8 cellular contexts compared by ENCODE assay signal in the genomic region with DNA sequence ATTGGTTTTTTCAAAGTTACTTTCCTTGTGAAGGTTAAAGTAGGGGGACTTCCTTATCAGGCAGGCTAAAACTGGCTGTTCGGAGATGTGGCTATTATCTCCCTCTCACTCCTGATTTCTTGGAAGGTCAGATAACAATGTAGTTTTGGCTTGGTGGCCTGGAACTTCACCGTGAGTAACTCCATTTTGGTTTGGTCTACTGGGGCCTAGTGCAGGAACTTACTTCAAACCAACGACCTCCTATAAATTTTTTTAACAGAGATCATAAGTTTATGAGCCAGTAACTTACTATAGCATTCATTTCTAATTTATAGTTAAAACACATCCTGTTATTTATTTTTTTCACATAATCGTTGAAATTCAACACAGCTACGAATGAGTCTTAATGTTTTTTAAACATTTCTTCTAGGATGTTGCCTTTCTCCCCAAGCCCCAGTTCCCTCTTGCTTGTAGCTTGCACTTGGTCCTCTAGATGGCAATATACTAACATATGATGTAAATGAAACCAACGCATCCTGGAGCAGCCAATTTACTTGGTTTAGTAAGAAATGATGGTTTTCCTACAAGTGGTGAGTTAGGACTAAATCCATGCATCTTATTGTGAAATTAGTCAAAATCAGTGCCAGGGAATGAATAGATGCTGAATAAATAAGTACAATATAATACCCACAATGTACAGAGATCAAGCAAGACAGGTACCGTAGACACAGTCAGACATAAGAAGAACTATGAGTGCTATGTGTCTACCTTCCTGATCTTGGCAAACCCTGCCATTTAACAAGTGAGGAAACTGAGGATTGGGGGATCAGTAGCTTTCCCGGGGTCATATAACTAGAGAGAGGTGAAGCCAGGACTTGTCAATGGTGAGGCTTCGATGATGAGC. TPM values are rescaled to one million over a fixed set of nuclear protein-coding genes. Genes with fewer than 3 reads are reported as not detected.
DNase-seq lines count a peak whose midpoint lies in the region; TF ChIP-seq lines count a peak whose summit lies in the region.
"Not testable (repeated sequence)": the region's sequence is repeated elsewhere in the genome, so short reads cannot be mapped to it uniquely, and the experiment has no call there.

No MANE protein-coding gene starts in this region.

- not testable (repeated sequence) for H2BK120ac ChIP-seq in H9 (ENCODE audit: low read depth, low read length, poor library complexity, severe bottlenecking); mesenchymal stem cell (ENCODE audit: low read depth, low read length)

- not testable (repeated sequence) for H3K4me3 Mint-ChIP-seq in CD4-positive, alpha-beta memory T cell; H9; activated naive CD4-positive, alpha-beta T cell treated with anti-CD3 and anti-CD28 coated beads, Interleukin-2, amount 10 ng/mL, durations not matched to agents 7 days and 5 days

- H3K27me3 Mint-ChIP-seq in CD4-positive, alpha-beta memory T cell; H9 (ENCODE audit: low read depth): not testable (repeated sequence)
- H3K27me3 Mint-ChIP-seq in activated naive CD4-positive, alpha-beta T cell treated with anti-CD3 and anti-CD28 coated beads, Interleukin-2, amount 10 ng/mL, durations not matched to agents 7 days and 5 days, result peaks cover 11% of the 10 kb centered on the region

- not testable (repeated sequence) for H3K18ac ChIP-seq in H9 (ENCODE audit: insufficient read length, low read depth, low read length); mesenchymal stem cell (ENCODE audit: low read depth in 1 of 2, low read length in 2 of 2)

- H2BK20ac ChIP-seq in H9 (ENCODE audit: low read depth, low read length, poor library complexity, severe bottlenecking), result not testable (repeated sequence)

- DNase-seq in CD4-positive, alpha-beta memory T cell, result peak; percentile 59 to 66 (median 65)
- DNase-seq in H9 (peak; percentile 48), NCI-H2107 treated with DMSO at 0.1 percent for 48 hours (lab: John Stamatoyannopoulos, UW; ENCODE audit: unreplicated experiment) (peak; percentile 12), SKM-1 treated with dmso at 0.1 percent for 144 hours (lab: John Stamatoyannopoulos, UW; ENCODE audit: unreplicated experiment) (peak; percentile 36), fibroblast of lung (ENCODE audit: low read depth in 2 of 2) (peak; percentile 71 to 87), mesenchymal stem cell (peak; percentile 76)
- DNase-seq in activated naive CD4-positive, alpha-beta T cell treated with anti-CD3 and anti-CD28 coated beads, Interleukin-2, amount 10 ng/mL, durations not matched to agents 7 days and 5 days, result peak; percentile 62
- peak; percentile 36 for DNase-seq in stimulated activated CD4-positive, alpha-beta T cell treated with anti-CD3 and anti-CD28 coated beads, Interleukin-2, amount 100 ng/mL, for 4 hours (ENCODE audit: low read depth)

- intact Hi-C loops in CD4-positive, alpha-beta memory T cell (cut with micrococcal nuclease), result not testable (repeated sequence)

- not testable (repeated sequence) for H3K27ac Mint-ChIP-seq in CD4-positive, alpha-beta memory T cell; H9; activated naive CD4-positive, alpha-beta T cell treated with anti-CD3 and anti-CD28 coated beads, Interleukin-2, amount 10 ng/mL, durations not matched to agents 7 days and 5 days

- H2AFZ ChIP-seq in H9 (ENCODE audit: low read length); fibroblast of lung (ENCODE audit: low read length); mesenchymal stem cell (ENCODE audit: low read depth, low read length): not testable (repeated sequence)

- WGBS in H9 (ENCODE audit: extremely low coverage, insufficient read length, low lambda C conversion rate), result no CpG with 5 or more reads among the region's 9 CpGs
- WGBS in mesenchymal stem cell, result 29% methylated on average over 3 of the region's 9 CpGs

- not testable (repeated sequence) for H3K36me3 Mint-ChIP-seq in CD4-positive, alpha-beta memory T cell; H9 (ENCODE audit: insufficient read depth in 1 of 3, low read depth in 3 of 3); activated naive CD4-positive, alpha-beta T cell treated with anti-CD3 and anti-CD28 coated beads, Interleukin-2, amount 10 ng/mL, durations not matched to agents 7 days and 5 days

- not testable (repeated sequence) for H3K9ac ChIP-seq in H9 (ENCODE audit: extremely low read depth, insufficient read length, low read length); fibroblast of lung (ENCODE audit: insufficient read depth, low read length); mesenchymal stem cell (ENCODE audit: low read length)

- H3K9me3 Mint-ChIP-seq in CD4-positive, alpha-beta memory T cell; H9; activated naive CD4-positive, alpha-beta T cell treated with anti-CD3 and anti-CD28 coated beads, Interleukin-2, amount 10 ng/mL, durations not matched to agents 7 days and 5 days: not testable (repeated sequence)

- not testable (repeated sequence) for H3K27ac ChIP-seq in CD4-positive, alpha-beta memory T cell (ENCODE audit: low read depth, low read length); H9 (ENCODE audit: insufficient read length, low read depth, low read length); fibroblast of lung (ENCODE audit: insufficient read depth, low read length); mesenchymal stem cell (ENCODE audit: low read length, poor library complexity, severe bottlenecking)

- H2BK15ac ChIP-seq in H9 (ENCODE audit: low read depth, low read length); mesenchymal stem cell (ENCODE audit: low read depth, poor library complexity, severe bottlenecking): not testable (repeated sequence)

- POLR2A ChIA-PET in CD4-positive, alpha-beta memory T cell (lab: Charles Lee; ENCODE audit: partially characterized antibody), result not testable (repeated sequence)

- not testable (repeated sequence) for H3K4me3 ChIP-seq in CD4-positive, alpha-beta memory T cell (ENCODE audit: low read length in 2 of 2); fibroblast of lung (replicated peaks in 1 of 4; ENCODE audit: control extremely low read depth in 1 of 4, insufficient read depth in 1 of 4, low read depth in 3 of 4, low read length in 4 of 4); mesenchymal stem cell (ENCODE audit: insufficient read depth in 1 of 2, low read depth in 1 of 2, low read length in 2 of 2)

- not testable (repeated sequence) for H3K23ac ChIP-seq in H9 (ENCODE audit: insufficient read length, low read depth, low read length); mesenchymal stem cell (ENCODE audit: low read length in 2 of 2)

- H2BK12ac ChIP-seq in H9 (ENCODE audit: insufficient read length, low read depth, low read length); mesenchymal stem cell (ENCODE audit: low read length in 2 of 2): not testable (repeated sequence)

- H3T11ph ChIP-seq in H9 (ENCODE audit: low read length), result not testable (repeated sequence)

- H4K91ac ChIP-seq in H9 (ENCODE audit: insufficient read length, low read depth, low read length); mesenchymal stem cell (ENCODE audit: low read length): not testable (repeated sequence)

- H4K8ac ChIP-seq in H9 (replicated peaks; ENCODE audit: insufficient read length, low read depth, low read length); mesenchymal stem cell (ENCODE audit: low read length): not testable (repeated sequence)

- H3K9me3 ChIP-seq in CD4-positive, alpha-beta memory T cell (ENCODE audit: control insufficient read depth in 1 of 2, low read length in 2 of 2); H9 (ENCODE audit: control insufficient read depth, low read depth, low read length); fibroblast of lung (ENCODE audit: control insufficient read depth, insufficient read depth, low read depth, low read length); mesenchymal stem cell (ENCODE audit: control insufficient read depth, low read length): not testable (repeated sequence)

- not testable (repeated sequence) for H3K14ac ChIP-seq in H9 (ENCODE audit: insufficient read depth, low read length); mesenchymal stem cell (ENCODE audit: low read length in 2 of 2)

- not testable (repeated sequence) for H3K79me1 ChIP-seq in H9 (ENCODE audit: insufficient read depth, low read depth, low read length, poor library complexity, severe bottlenecking); mesenchymal stem cell (replicated peaks; ENCODE audit: low read length, poor library complexity, severe bottlenecking)

- H2AK5ac ChIP-seq in H9 (ENCODE audit: insufficient read length, low read length); mesenchymal stem cell (ENCODE audit: low read length, severe bottlenecking): not testable (repeated sequence)

- not testable (repeated sequence) for H3K27me3 ChIP-seq in CD4-positive, alpha-beta memory T cell (ENCODE audit: insufficient read depth, low read length); H9 (ENCODE audit: insufficient read depth, low read length); fibroblast of lung (ENCODE audit: control insufficient read depth, insufficient read depth, low read length); mesenchymal stem cell (ENCODE audit: control insufficient read depth in 1 of 2, insufficient read depth in 1 of 2, low read length in 2 of 2)

- not testable (repeated sequence) for H3K36me3 ChIP-seq in CD4-positive, alpha-beta memory T cell (ENCODE audit: insufficient read depth, low read length); fibroblast of lung (ENCODE audit: control insufficient read depth, insufficient read depth, low read length); mesenchymal stem cell (ENCODE audit: control insufficient read depth in 1 of 2, insufficient read depth in 2 of 2, low read depth in 1 of 2, low read length in 2 of 2)

- H3K4me1 Mint-ChIP-seq in CD4-positive, alpha-beta memory T cell; H9; activated naive CD4-positive, alpha-beta T cell treated with anti-CD3 and anti-CD28 coated beads, Interleukin-2, amount 10 ng/mL, durations not matched to agents 7 days and 5 days: not testable (repeated sequence)

- H3K4ac ChIP-seq in H9 (ENCODE audit: low read depth, low read length); mesenchymal stem cell (ENCODE audit: low read depth in 1 of 2, low read length in 2 of 2): not testable (repeated sequence)

- H3K56ac ChIP-seq in H9 (ENCODE audit: insufficient read length, low read depth, low read length), result not testable (repeated sequence)

- not testable (repeated sequence) for H3K4me2 ChIP-seq in H9 (ENCODE audit: insufficient read depth, insufficient read length, low read length); fibroblast of lung (ENCODE audit: extremely low read depth, insufficient read depth, low read length); mesenchymal stem cell (ENCODE audit: low read length, poor library complexity, severe bottlenecking)

- H3K23me2 ChIP-seq in H9 (ENCODE audit: insufficient read length, low read depth, low read length, poor library complexity, severe bottlenecking), result not testable (repeated sequence)

- not testable (repeated sequence) for H3K79me2 ChIP-seq in H9 (ENCODE audit: insufficient read depth, low read length); fibroblast of lung (ENCODE audit: control insufficient read depth, insufficient read depth, low read length)

- TF ChIP-seq CTCF in H9 (conservative IDR thresholded peaks at IDR 0.05) (peak; percentile 80), fibroblast of lung (conservative IDR thresholded peaks at IDR 0.05 in 1 of 2, IDR thresholded peaks at IDR 0.05 in 1 of 2; ENCODE audit: low read depth in 1 of 2, low read length in 2 of 2) (peak; percentile 45 to 53)

- not testable (repeated sequence) for H4K5ac ChIP-seq in H9 (ENCODE audit: insufficient read length, low read depth, low read length)

- not testable (repeated sequence) for H3K4me1 ChIP-seq in CD4-positive, alpha-beta memory T cell (ENCODE audit: insufficient read depth, low read length); H9 (ENCODE audit: insufficient read depth, low read length); fibroblast of lung (ENCODE audit: control insufficient read depth, extremely low read depth, insufficient read depth, low read length); mesenchymal stem cell (ENCODE audit: control insufficient read depth, insufficient read depth, low read depth, low read length)

- not testable (repeated sequence) for H2BK5ac ChIP-seq in H9 (ENCODE audit: insufficient read length, low read length); mesenchymal stem cell (ENCODE audit: low read depth, low read length, poor library complexity, severe bottlenecking)

- CTCF ChIA-PET in CD4-positive, alpha-beta memory T cell (lab: Charles Lee; ENCODE audit: partially characterized antibody), result interaction anchor here (1.1 to 1.6 kb wide), 2 partner anchors 42 to 144 kb away, joined by 3 read pairs; no protein-coding TSS in a partner anchor
- CTCF ChIA-PET in activated naive CD4-positive, alpha-beta T cell treated with anti-CD3 and anti-CD28 coated beads, Interleukin-2, amount 10 ng/mL, durations not matched to agents 7 days and 5 days (lab: Charles Lee), result not testable (repeated sequence)

- H4K20me1 ChIP-seq in H9 (ENCODE audit: control insufficient read depth, insufficient read depth, insufficient read length); fibroblast of lung (ENCODE audit: control insufficient read depth, extremely low read depth, insufficient read depth, low read length): not testable (repeated sequence)

RNA-seq across cellular contexts. Expression of a gene that starts 35.7 kb away (rescaled TPM):
- 10 to 100 TPM; 37.3 to 38.6 TPM for total RNA-seq in CD4-positive, alpha-beta memory T cell
- polyA plus RNA-seq in CD4-positive, alpha-beta memory T cell, result 10 to 100 TPM; 53.0 to 69.0 TPM
- total RNA-seq in H9 (2021) (18.7 and 20.5 TPM in 2 replicates), fibroblast of lung (67.5 and 79.9 TPM in 2 replicates)
- 45.6 and 81.9 TPM in 2 replicates for polyA plus RNA-seq in fibroblast of lung
- polyA plus RNA-seq in fibroblast of lung (2012), result 31.7 and 47.2 TPM in 2 replicates
- 6.1 and 6.3 TPM in 2 replicates for polyA minus RNA-seq in fibroblast of lung (ENCODE audit: low replicate concordance)
- polyA plus RNA-seq in mesenchymal stem cell (2013, experiment 1 of 2), result 26.1 TPM
- polyA plus RNA-seq in mesenchymal stem cell (2013, experiment 2 of 2), result 27.1 TPM

RNA-seq across cellular contexts. Expression of a gene that starts 41.2 kb away (rescaled TPM):
- total RNA-seq in CD4-positive, alpha-beta memory T cell, result 10 to 100 TPM; 52.7 to 55.6 TPM
- 10 to 100 TPM; 32.3 to 45.9 TPM for polyA plus RNA-seq in CD4-positive, alpha-beta memory T cell
- total RNA-seq in H9 (2021) (58.0 and 59.7 TPM in 2 replicates), fibroblast of lung (37.8 and 47.4 TPM in 2 replicates)
- polyA plus RNA-seq in fibroblast of lung, result 23.1 and 24.0 TPM in 2 replicates
- 16.7 and 19.8 TPM in 2 replicates for polyA plus RNA-seq in fibroblast of lung (2012)
- polyA minus RNA-seq in fibroblast of lung (ENCODE audit: low replicate concordance), result 6.0 and 10.2 TPM in 2 replicates
- 19.2 TPM for polyA plus RNA-seq in mesenchymal stem cell (2013, experiment 1 of 2)
- 19.4 TPM for polyA plus RNA-seq in mesenchymal stem cell (2013, experiment 2 of 2)

Comparison
In these comparisons a context has a peak if more than half of its experiments do, and no peak if none do; other contexts are left out.
1. DNase-seq: peak in every context shown above with its lines; median percentile 79 in fibroblast of lung; 76 in mesenchymal stem cell; 65 in CD4-positive, alpha-beta memory T cell; 62 in activated naive CD4-positive, alpha-beta T cell treated with anti-CD3 and anti-CD28 coated beads, Interleukin-2, amount 10 ng/mL, durations not matched to agents 7 days and 5 days; 48 in H9; 36 in SKM-1 treated with dmso at 0.1 percent for 144 hours; 36 in stimulated activated CD4-positive, alpha-beta T cell treated with anti-CD3 and anti-CD28 coated beads, Interleukin-2, amount 100 ng/mL, for 4 hours; 12 in NCI-H2107 treated with DMSO at 0.1 percent for 48 hours.